Comparison of ENCODE assay signal across 8 cellular contexts in genomic region chr6:170289971-170290305, GRCh38. TPM values are rescaled to one million over a fixed set of nuclear protein-coding genes. Genes with fewer than 3 reads are reported as not detected.
DNase-seq lines count a peak whose midpoint lies in the region; ATAC-seq and TF ChIP-seq lines count a peak whose summit lies in the region.

No MANE protein-coding gene starts in this region.

- H3K27me3 ChIP-seq in breast epithelium (peaks cover 0 to 7% of the 10 kb centered on the region in 2 donors), mesenchymal stem cell (ENCODE audit: control insufficient read depth in 1 of 2, insufficient read depth in 1 of 2, low read length in 2 of 2) (peaks cover 82 to 85% of the 10 kb centered on the region in 2 experiments), uterus (peaks cover 15 to 18% of the 10 kb centered on the region in 2 donors)

- H2BK15ac ChIP-seq in mesenchymal stem cell (ENCODE audit: low read depth, poor library complexity, severe bottlenecking), result no peak overlapping the region

- peak overlapping the region; percentile 97 for H3K4me2 ChIP-seq in mesenchymal stem cell (ENCODE audit: low read length, poor library complexity, severe bottlenecking)

- intact Hi-C loops in activated naive CD4-positive, alpha-beta T cell treated with anti-CD3 and anti-CD28 coated beads for 36 hours (cut with micrococcal nuclease), result loop anchor here (1.0 to 10.0 kb wide), 7 partner anchors 18 to 1395 kb away; partner anchors contain the start of genes C6orf120 and WDR27
- intact Hi-C loops in breast epithelium (cut with DNase I; ENCODE audit: low total_unique reads), result no loop called here
- intact Hi-C loops in uterus (cut with DNase I; ENCODE audit: low total_unique reads), result no loop called here

- H3K9me3 Mint-ChIP-seq in activated naive CD4-positive, alpha-beta T cell treated with anti-CD3 and anti-CD28 coated beads for 36 hours, result no peaks in the 10 kb centered on the region

- H3K9me3 ChIP-seq in breast epithelium (no peaks in the 10 kb centered on the region), mesenchymal stem cell (ENCODE audit: control insufficient read depth, low read length) (no peaks in the 10 kb centered on the region), uterus (no peaks in the 10 kb centered on the region)

- peak overlapping the region in 1 of 2 experiments; percentile 77 for H3K23ac ChIP-seq in mesenchymal stem cell (ENCODE audit: low read length in 2 of 2)

- H3K4ac ChIP-seq in mesenchymal stem cell (ENCODE audit: low read depth in 1 of 2, low read length in 2 of 2), result no peak overlapping the region

- ATAC-seq in GM18861 (IDR thresholded peaks at IDR 0.05; ENCODE audit: unreplicated experiment) (no peak), GM21529 (IDR thresholded peaks at IDR 0.05; ENCODE audit: unreplicated experiment) (no peak)

- H2BK5ac ChIP-seq in mesenchymal stem cell (ENCODE audit: low read depth, low read length, poor library complexity, severe bottlenecking), result no peak overlapping the region

- CTCF ChIA-PET in activated naive CD4-positive, alpha-beta T cell treated with anti-CD3 and anti-CD28 coated beads for 36 hours (lab: Charles Lee), result no interaction called here

- H3K4me3 ChIP-seq in breast epithelium (peak overlapping the region; percentile 77 to 93 (median 78)), mesenchymal stem cell (ENCODE audit: insufficient read depth in 1 of 2, low read depth in 1 of 2, low read length in 2 of 2) (peak overlapping the region; percentile 59 to 85), uterus (peak overlapping the region; percentile 35 to 49)

- H3K79me1 ChIP-seq in mesenchymal stem cell (replicated peaks; ENCODE audit: low read length, poor library complexity, severe bottlenecking), result no peaks in the 10 kb centered on the region

- H3K4me3 Mint-ChIP-seq in activated naive CD4-positive, alpha-beta T cell treated with anti-CD3 and anti-CD28 coated beads for 36 hours, result peak overlapping the region; percentile 79

- H3K36me3 ChIP-seq in breast epithelium (no peaks in the 10 kb centered on the region), mesenchymal stem cell (ENCODE audit: control insufficient read depth in 1 of 2, insufficient read depth in 2 of 2, low read depth in 1 of 2, low read length in 2 of 2) (peaks cover 0 to 4% of the 10 kb centered on the region in 2 experiments), uterus (no peaks in the 10 kb centered on the region)

- TF ChIP-seq POLR2A in breast epithelium (IDR thresholded peaks at IDR 0.05), result no peak
- TF ChIP-seq POLR2A in uterus (IDR thresholded peaks at IDR 0.05), result no peak

- H2AFZ ChIP-seq in mesenchymal stem cell (ENCODE audit: low read depth, low read length), result peak overlapping the region; percentile 60

- H3K4me1 Mint-ChIP-seq in activated naive CD4-positive, alpha-beta T cell treated with anti-CD3 and anti-CD28 coated beads for 36 hours (ENCODE audit: low read depth), result peaks cover 40% of the 10 kb centered on the region

- H4K91ac ChIP-seq in mesenchymal stem cell (ENCODE audit: low read length), result no peak overlapping the region

- peaks cover 39% of the 10 kb centered on the region for H3K27me3 Mint-ChIP-seq in activated naive CD4-positive, alpha-beta T cell treated with anti-CD3 and anti-CD28 coated beads for 36 hours (ENCODE audit: low read depth)

- H3K27ac ChIP-seq in breast epithelium (peak overlapping the region; percentile 77 to 92), mesenchymal stem cell (ENCODE audit: low read length, poor library complexity, severe bottlenecking) (no peak overlapping the region), uterus (peak overlapping the region; percentile 63 to 66)

- H3K14ac ChIP-seq in mesenchymal stem cell (ENCODE audit: low read length in 2 of 2), result peak overlapping the region in 1 of 2 experiments; percentile 63

- no peak for TF ChIP-seq CTCF in breast epithelium (IDR thresholded peaks at IDR 0.05)
- TF ChIP-seq CTCF in uterus (IDR thresholded peaks at IDR 0.05), result no peak

- under 1% methylated on average over 41 of the region's 41 CpGs for WGBS in mesenchymal stem cell

- H3K27ac Mint-ChIP-seq in activated naive CD4-positive, alpha-beta T cell treated with anti-CD3 and anti-CD28 coated beads for 36 hours, result no peak overlapping the region

- H3K36me3 Mint-ChIP-seq in activated naive CD4-positive, alpha-beta T cell treated with anti-CD3 and anti-CD28 coated beads for 36 hours (ENCODE audit: low read depth), result peaks cover 3% of the 10 kb centered on the region

- peak overlapping the region; percentile 21 for H4K8ac ChIP-seq in mesenchymal stem cell (ENCODE audit: low read length)

- H2BK12ac ChIP-seq in mesenchymal stem cell (ENCODE audit: low read length in 2 of 2), result no peak overlapping the region

- no peak overlapping the region for H3K18ac ChIP-seq in mesenchymal stem cell (ENCODE audit: low read depth in 1 of 2, low read length in 2 of 2)

- peak overlapping the region; percentile 71 for H3K9ac ChIP-seq in mesenchymal stem cell (ENCODE audit: low read length)

- DNase-seq in activated naive CD4-positive, alpha-beta T cell treated with anti-CD3 and anti-CD28 coated beads for 36 hours, result no peak
- DNase-seq in activated naive CD4-positive, alpha-beta T cell treated with anti-CD3 and anti-CD28 coated beads, Interleukin-2, amount 50 U/mL, for 16 hours, result no peak
- no peak for DNase-seq in breast epithelium (ENCODE audit: low spot score in 2 of 2)
- DNase-seq in mesenchymal stem cell, result no peak
- DNase-seq in uterus, result no peak
- no peak for DNase-seq in superior temporal gyrus (ENCODE audit: extremely low spot score)

- H2BK120ac ChIP-seq in mesenchymal stem cell (ENCODE audit: low read depth, low read length), result no peak overlapping the region

- peaks cover 8 to 10% of the 10 kb centered on the region in 2 donors for H3K4me1 ChIP-seq in breast epithelium
- H3K4me1 ChIP-seq in mesenchymal stem cell (ENCODE audit: control insufficient read depth, insufficient read depth, low read depth, low read length), result peaks cover 39% of the 10 kb centered on the region
- peaks cover 0 to 20% of the 10 kb centered on the region in 2 donors for H3K4me1 ChIP-seq in uterus

- H2AK5ac ChIP-seq in mesenchymal stem cell (ENCODE audit: low read length, severe bottlenecking), result no peak overlapping the region

RNA-seq across cellular contexts. Expression of gene DLL1, which starts 0.9 kb away (rescaled TPM):
- 1 to 10 TPM; 3.2 to 3.5 TPM for total RNA-seq in activated naive CD4-positive, alpha-beta T cell treated with anti-CD3 and anti-CD28 coated beads for 36 hours
- total RNA-seq in breast epithelium (10 to 100 TPM in 2 of 3 donors, 1 to 10 TPM in 1; 3.8 to 26.9 (median 12.3) TPM), uterus (10 to 100 TPM in 3 of 4 donors, 1 to 10 TPM in 1; 8.7 to 24.3 (median 19.2) TPM)
- polyA plus RNA-seq in mesenchymal stem cell (2013, experiment 1 of 2), result 2.9 TPM
- polyA plus RNA-seq in mesenchymal stem cell (2013, experiment 2 of 2), result 2.3 TPM

RNA-seq across cellular contexts. Expression of gene FAM120B, which starts 16.6 kb away (rescaled TPM):
- 10 to 100 TPM; 15.5 to 16.1 TPM for total RNA-seq in activated naive CD4-positive, alpha-beta T cell treated with anti-CD3 and anti-CD28 coated beads for 36 hours
- 10 to 100 TPM; 28.8 to 35.0 (median 33.8) TPM for total RNA-seq in breast epithelium
- polyA plus RNA-seq in mesenchymal stem cell (2013, experiment 1 of 2), result 17.6 TPM
- polyA plus RNA-seq in mesenchymal stem cell (2013, experiment 2 of 2), result 17.4 TPM
- 10 to 100 TPM; 12.1 to 50.9 (median 35.2) TPM for total RNA-seq in uterus
